In the genomic region with DNA sequence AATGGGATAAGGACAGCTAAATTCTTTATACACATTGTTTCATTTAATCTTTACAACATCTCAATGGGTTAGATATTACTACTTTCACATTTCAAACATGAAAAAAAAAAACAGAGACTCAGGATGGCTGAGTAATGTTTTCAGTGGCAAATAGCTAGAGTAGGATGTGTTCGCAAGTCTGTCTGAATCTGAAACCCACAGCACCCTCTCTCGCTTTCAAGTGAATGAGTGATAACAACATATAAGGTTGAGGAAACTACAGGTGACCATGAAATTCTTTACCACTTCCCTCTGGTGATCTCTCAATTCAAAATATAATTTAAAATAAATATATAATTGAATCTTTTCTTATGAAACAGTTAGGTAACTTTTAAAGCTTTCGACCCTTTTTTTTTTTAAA, we compare ENCODE assay signal across 30 cellular contexts.
"Had no signal": no experiment of that assay in that cellular context is flagged by ENCODE, and none has a peak within 500 bp of the region (broad histone marks: within the 10 kb centered on the region; RNA-seq: fewer than 3 reads in every experiment).

No MANE protein-coding gene starts in this region.

- H3K27ac ChIP-seq: Peyer's patch, SJSA1 had no signal

- H3K27me3 ChIP-seq: Peyer's patch, SJSA1 had no signal

- H3K27ac Mint-ChIP-seq: T-helper 1 cell treated with Interleukin-12 subunit alpha and Interleukin-12 subunit beta and Interleukin-4 antibody, amounts not matched to agents 30 μg/mL and 1 μg/mL, for 36 hours had no signal

- H3K9me3 Mint-ChIP-seq: T-helper 1 cell treated with Interleukin-12 subunit alpha and Interleukin-12 subunit beta and Interleukin-4 antibody, amounts not matched to agents 30 μg/mL and 1 μg/mL, for 36 hours had no signal

- H3K9me3 ChIP-seq: Peyer's patch, SJSA1, SK-N-SH had no signal

- H3K9me2 ChIP-seq: SK-N-SH had no signal

- H3K9ac ChIP-seq: SK-N-SH had no signal

- H3K4me2 ChIP-seq: SK-N-SH had no signal

- H3K36me3 ChIP-seq: Peyer's patch, SJSA1 had no signal

- DNase-seq: Karpas-422, NCI-H1048, NCI-H1092 treated with DMSO at 0.1 percent for 48 hours, NCI-H1105 treated with DMSO at 0.1 percent for 48 hours, NCI-H1417 treated with DMSO at 0.1 percent for 48 hours, NCI-H1436 treated with DMSO at 0.1 percent for 48 hours, NCI-H1694 treated with DMSO at 0.1 percent for 48 hours, NCI-H187 treated with DMSO at 0.1 percent for 48 hours, NCI-H2029, NCI-H2081, NCI-H2171, NCI-H226, NCI-H446 treated with DMSO at 0.1 percent for 48 hours, NCI-H510A, NCI-H524, NCI-H526, NCI-H69, NCI-H748 treated with DMSO at 0.1 percent for 48 hours, NCI-H82, OCI-M1, PC-3, Peyer's patch, Right ventricle myocardium superior, RPMI8226, SHP77 treated with DMSO at 0.1 percent for 48 hours, SK-N-SH, SW 1271, T-helper 1 cell had no signal

- H3K4me3 Mint-ChIP-seq: T-helper 1 cell treated with Interleukin-12 subunit alpha and Interleukin-12 subunit beta and Interleukin-4 antibody, amounts not matched to agents 30 μg/mL and 1 μg/mL, for 36 hours had no signal

- H3K4me1 ChIP-seq: Peyer's patch, SJSA1 had no signal

- ATAC-seq: PC-3 had no signal

- H3K4me3 ChIP-seq: Peyer's patch, SJSA1 had no signal
